Comparison of ENCODE assay signal across 24 cellular contexts in genomic region chr5:83543898-83544297, GRCh38.
DNase-seq lines count a peak whose midpoint lies in the region; ATAC-seq, FAIRE-seq and TF ChIP-seq lines count a peak whose summit lies in the region.
"Had no signal": no experiment of that assay in that cellular context is flagged by ENCODE, and none has a peak within 500 bp of the region (broad histone marks: within the 10 kb centered on the region; RNA-seq: fewer than 3 reads in every experiment).

No MANE protein-coding gene starts in this region.

- no peak overlapping the region for H3K4me3 Mint-ChIP-seq in astrocyte (ENCODE audit: unreplicated experiment)
- H3K4me3 Mint-ChIP-seq in activated T-helper 2 cell treated with anti-CD3 and anti-CD28 coated beads, Interferon-gamma antibody, Interleukin-2, Interleukin-4, amounts not matched to agents 10 μg/mL and 5 μg/mL and 100 μg/mL, durations not matched to agents 14 hours and 24 hours and 36 hours (ENCODE audit: low read depth), result no peak overlapping the region
- H3K4me3 Mint-ChIP-seq: CD4-positive, CD25-positive, alpha-beta regulatory T cell; GM23338 had no signal

- H3K9me3 Mint-ChIP-seq in astrocyte (ENCODE audit: unreplicated experiment), result no peaks in the 10 kb centered on the region
- no peaks in the 10 kb centered on the region for H3K9me3 Mint-ChIP-seq in activated T-helper 2 cell treated with anti-CD3 and anti-CD28 coated beads, Interferon-gamma antibody, Interleukin-2, Interleukin-4, amounts not matched to agents 10 μg/mL and 5 μg/mL and 100 μg/mL, durations not matched to agents 14 hours and 24 hours and 36 hours
- H3K9me3 Mint-ChIP-seq: GM23338 had no signal

- no peak for ATAC-seq in GM19455 (IDR thresholded peaks at IDR 0.05; ENCODE audit: unreplicated experiment)
- ATAC-seq: GM23338, HCT116 had no signal

- H3K27me3 Mint-ChIP-seq in astrocyte (ENCODE audit: low read depth, unreplicated experiment), result no peaks in the 10 kb centered on the region
- peaks cover 3% of the 10 kb centered on the region for H3K27me3 Mint-ChIP-seq in activated T-helper 2 cell treated with anti-CD3 and anti-CD28 coated beads, Interferon-gamma antibody, Interleukin-2, Interleukin-4, amounts not matched to agents 10 μg/mL and 5 μg/mL and 100 μg/mL, durations not matched to agents 14 hours and 24 hours and 36 hours (ENCODE audit: low read depth)
- H3K27me3 Mint-ChIP-seq: CD4-positive, CD25-positive, alpha-beta regulatory T cell had no signal

- no peaks in the 10 kb centered on the region for H3K4me1 Mint-ChIP-seq in astrocyte (ENCODE audit: low read depth, unreplicated experiment)
- H3K4me1 Mint-ChIP-seq in activated T-helper 2 cell treated with anti-CD3 and anti-CD28 coated beads, Interferon-gamma antibody, Interleukin-2, Interleukin-4, amounts not matched to agents 10 μg/mL and 5 μg/mL and 100 μg/mL, durations not matched to agents 14 hours and 24 hours and 36 hours (ENCODE audit: low read depth), result peaks cover 6% of the 10 kb centered on the region
- H3K4me1 Mint-ChIP-seq: GM23338 had no signal

- H4K20me1 ChIP-seq in astrocyte (ENCODE audit: insufficient read depth, low read length) (peaks cover 71% of the 10 kb centered on the region), fibroblast of lung (ENCODE audit: control insufficient read depth, extremely low read depth, insufficient read depth, low read length) (no peaks in the 10 kb centered on the region)

- H3K4me2 ChIP-seq in astrocyte (ENCODE audit: low read length) (no peak overlapping the region), fibroblast of lung (ENCODE audit: extremely low read depth, insufficient read depth, low read length) (no peak overlapping the region)
- H3K4me2 ChIP-seq: GM23338 had no signal

- H3K9ac ChIP-seq in astrocyte (ENCODE audit: low read length), result no peak overlapping the region
- H3K9ac ChIP-seq in fibroblast of lung (ENCODE audit: insufficient read depth, low read length), result no peak overlapping the region

- H3K36me3 ChIP-seq in ACC112 (ENCODE audit: insufficient read depth, low read length), result 0 out of 2 replicates have a peak, but pooled peaks cover 14% of the 10 kb centered on the region
- H3K36me3 ChIP-seq in astrocyte (ENCODE audit: insufficient read depth, low read length), result peaks cover 82% of the 10 kb centered on the region
- peaks cover 1% of the 10 kb centered on the region for H3K36me3 ChIP-seq in fibroblast of lung (ENCODE audit: control insufficient read depth, insufficient read depth, low read length)

- H3K27me3 ChIP-seq in ACC112 (ENCODE audit: insufficient read depth, low read length) (no peaks in the 10 kb centered on the region), astrocyte (ENCODE audit: insufficient read depth, low read length) (no peaks in the 10 kb centered on the region), fibroblast of lung (ENCODE audit: control insufficient read depth, insufficient read depth, low read length) (no peaks in the 10 kb centered on the region)

- no peak overlapping the region for H3K27ac Mint-ChIP-seq in astrocyte (ENCODE audit: unreplicated experiment)
- H3K27ac Mint-ChIP-seq in activated T-helper 2 cell treated with anti-CD3 and anti-CD28 coated beads, Interferon-gamma antibody, Interleukin-2, Interleukin-4, amounts not matched to agents 10 μg/mL and 5 μg/mL and 100 μg/mL, durations not matched to agents 14 hours and 24 hours and 36 hours, result no peak overlapping the region
- H3K27ac Mint-ChIP-seq: CD4-positive, CD25-positive, alpha-beta regulatory T cell; GM23338 had no signal

- intact Hi-C loops in posterior vena cava (cut with DNase I), result no loop called here
- intact Hi-C loops in activated T-helper 2 cell treated with anti-CD3 and anti-CD28 coated beads, Interferon-gamma antibody, Interleukin-2, Interleukin-4, amounts not matched to agents 10 μg/mL and 5 μg/mL and 100 μg/mL, durations not matched to agents 14 hours and 24 hours and 36 hours (cut with micrococcal nuclease), result no loop called here

- TF ChIP-seq CTCF in astrocyte (IDR thresholded peaks at IDR 0.05; ENCODE audit: insufficient read depth, low read depth, low read length) (no peak), fibroblast of lung (conservative IDR thresholded peaks at IDR 0.05 in 1 of 2, IDR thresholded peaks at IDR 0.05 in 1 of 2; ENCODE audit: low read depth in 1 of 2, low read length in 2 of 2) (no peak)

- H3K27ac ChIP-seq in ACC112 (ENCODE audit: low read depth, low read length), result no peak overlapping the region
- H3K27ac ChIP-seq in astrocyte (ENCODE audit: low read depth, low read length), result no peak overlapping the region
- H3K27ac ChIP-seq in fibroblast of lung (ENCODE audit: insufficient read depth, low read length), result no peak overlapping the region
- H3K27ac ChIP-seq: HL-60 had no signal

- peaks cover 37% of the 10 kb centered on the region for H3K36me3 Mint-ChIP-seq in astrocyte (ENCODE audit: low read depth, unreplicated experiment)
- H3K36me3 Mint-ChIP-seq in activated T-helper 2 cell treated with anti-CD3 and anti-CD28 coated beads, Interferon-gamma antibody, Interleukin-2, Interleukin-4, amounts not matched to agents 10 μg/mL and 5 μg/mL and 100 μg/mL, durations not matched to agents 14 hours and 24 hours and 36 hours (ENCODE audit: low read depth), result no peaks in the 10 kb centered on the region
- H3K36me3 Mint-ChIP-seq: CD4-positive, CD25-positive, alpha-beta regulatory T cell had no signal

- peak overlapping the region; percentile 16 for H2AFZ ChIP-seq in ACC112 (ENCODE audit: low read length, unreplicated experiment)
- H2AFZ ChIP-seq in astrocyte (ENCODE audit: low read depth, low read length), result no peak overlapping the region
- H2AFZ ChIP-seq in fibroblast of lung (ENCODE audit: low read length), result peak overlapping the region; percentile 70
- H2AFZ ChIP-seq: GM23338 had no signal

- no peak for DNase-seq in astrocyte (ENCODE audit: low read depth)
- no peak for DNase-seq in fibroblast of lung (ENCODE audit: low read depth in 2 of 2)
- peak; percentile 49 for DNase-seq in posterior vena cava (ENCODE audit: low spot score)
- DNase-seq in activated T-helper 2 cell treated with anti-CD3 and anti-CD28 coated beads, Interferon-gamma antibody, Interleukin-2, Interleukin-4, amounts not matched to agents 10 μg/mL and 5 μg/mL and 100 μg/mL, durations not matched to agents 14 hours and 24 hours and 36 hours (ENCODE audit: low spot score), result no peak
- no peak for DNase-seq in Kasumi-1 (lab: John Stamatoyannopoulos, UW)
- DNase-seq in iPS-NIHi11 (ENCODE audit: low spot score), result no peak
- DNase-seq: 8988T; CD4-positive, CD25-positive, alpha-beta regulatory T cell; DMS153; DND-41; NCI-H1092 treated with DMSO at 0.1 percent for 48 hours; NCI-H1436 treated with DMSO at 0.1 percent for 48 hours; NCI-H187 treated with DMSO at 0.1 percent for 48 hours; NCI-H446; NCI-H524 treated with DMSO at 0.1 percent for 48 hours; NCI-H82; RPMI8226; SHP77 had no signal

- H3K79me2 ChIP-seq in ACC112 (ENCODE audit: control insufficient read depth, insufficient read depth, low read length, unreplicated experiment) (no peaks in the 10 kb centered on the region), astrocyte (ENCODE audit: insufficient read depth, low read length) (peaks cover 67% of the 10 kb centered on the region), fibroblast of lung (ENCODE audit: control insufficient read depth, insufficient read depth, low read length) (no peaks in the 10 kb centered on the region)

- peak; percentile 20 for FAIRE-seq in astrocyte (lab: Jason Lieb, UNC)
- FAIRE-seq: GM12892 had no signal

- H3K4me3 ChIP-seq in ACC112 (ENCODE audit: low read depth, low read length) (no peak overlapping the region; the same call in 1 of the 2 replicates), astrocyte (ENCODE audit: insufficient read depth, low read depth, low read length) (no peak overlapping the region), fibroblast of lung (replicated peaks in 1 of 4; ENCODE audit: control extremely low read depth in 1 of 4, insufficient read depth in 1 of 4, low read depth in 3 of 4, low read length in 4 of 4) (no peak overlapping the region)
- H3K4me3 ChIP-seq: GM23338 had no signal

- peaks cover 9% of the 10 kb centered on the region for H3K4me1 ChIP-seq in ACC112 (ENCODE audit: control insufficient read depth, insufficient read depth, low read length, unreplicated experiment)
- H3K4me1 ChIP-seq in astrocyte (ENCODE audit: insufficient read depth, low read length), result peaks cover 9% of the 10 kb centered on the region
- H3K4me1 ChIP-seq in fibroblast of lung (ENCODE audit: control insufficient read depth, extremely low read depth, insufficient read depth, low read length), result peaks cover 2% of the 10 kb centered on the region

- H3K9me3 ChIP-seq in astrocyte (ENCODE audit: insufficient read depth, low read depth, low read length) (no peaks in the 10 kb centered on the region), fibroblast of lung (ENCODE audit: control insufficient read depth, insufficient read depth, low read depth, low read length) (no peaks in the 10 kb centered on the region)
